Comparison of ENCODE assay signal across 12 cellular contexts in genomic region chr10:80233871-80234270, GRCh38. TPM values are rescaled to one million over a fixed set of nuclear protein-coding genes. Genes with fewer than 3 reads are reported as not detected.
"Had no signal": no experiment of that assay in that cellular context is flagged by ENCODE, and none has a peak within 500 bp of the region (broad histone marks: within the 10 kb centered on the region; RNA-seq: fewer than 3 reads in every experiment).

No MANE protein-coding gene starts in this region.

RNA-seq across cellular contexts. Expression of gene MAT1A, which starts 55.6 kb away (rescaled TPM):
- total RNA-seq: activated naive CD4-positive, alpha-beta T cell treated with anti-CD3 and anti-CD28 coated beads for 36 hours; activated naive CD4-positive, alpha-beta T cell treated with anti-CD3 and anti-CD28 coated beads, Interleukin-2, amount 50 U/mL, for 72 hours; activated naive CD8-positive, alpha-beta T cell treated with anti-CD3 and anti-CD28 coated beads for 36 hours; activated naive CD8-positive, alpha-beta T cell treated with anti-CD3 and anti-CD28 coated beads, Interleukin-2, amount 10 ng/mL, durations not matched to agents 7 days and 5 days; activated T-cell treated with anti-CD3 and anti-CD28 coated beads, Interleukin-2, amount 50 U/mL, for 72 hours; activated T-helper 1 cell treated with anti-CD3 and anti-CD28 coated beads, Interleukin-12 subunit alpha, Interleukin-12 subunit beta, Interleukin-2, Interleukin-4 antibody, amounts not matched to agents 30 ng/mL and 10 ng/mL and 1 ng/mL, durations not matched to agents 14 hours and 24 hours and 36 hours; activated T-helper 17 cell treated with anti-CD3 and anti-CD28 coated beads, Interleukin-2, amount 50 U/mL, for 72 hours; activated T-helper 2 cell treated with anti-CD3 and anti-CD28 coated beads, Interferon-gamma antibody, Interleukin-2, Interleukin-4, amounts not matched to agents 10 μg/mL and 5 μg/mL and 100 μg/mL, durations not matched to agents 14 hours and 24 hours and 36 hours; bronchial epithelial cell; cerebellum; chondrocyte had no signal
- polyA plus RNA-seq: aorta had no signal
